In genomic region chr6:27650620-27651370, GRCh38 we compare ENCODE assay signal across 1 cellular context.
TF ChIP-seq lines count a peak whose summit lies in the region.

No MANE protein-coding gene starts in this region.

TF ChIP-seq in HCT116, 20 proteins besides CTCF, POLR2A, EP300 and RAD21 (continued from another document):
- no peak for TF ChIP-seq REST (IDR thresholded peaks at IDR 0.05; ENCODE audit: low read depth)
- TF ChIP-seq FOSL1 (IDR thresholded peaks at IDR 0.05; ENCODE audit: low read depth): no peak
- no peak for TF ChIP-seq POLR2AphosphoS5 (IDR thresholded peaks at IDR 0.05; ENCODE audit: low read depth, low read length)
- TF ChIP-seq CBX3 (IDR thresholded peaks at IDR 0.05; ENCODE audit: low read depth): peak; percentile 75
- TF ChIP-seq SP1 (IDR thresholded peaks at IDR 0.05; ENCODE audit: low read depth): no peak; the same call in 1 of the 2 replicates
- 0 out of 2 replicates have a peak, but pooled peaks have one; percentile 11 for TF ChIP-seq CEBPB (IDR thresholded peaks at IDR 0.05; ENCODE audit: low read depth)
- TF ChIP-seq MAX (IDR thresholded peaks at IDR 0.05): no peak; the same call in 1 of the 2 replicates
- TF ChIP-seq EZH2 (IDR thresholded peaks at IDR 0.05): no peak
